Comparison of ENCODE assay signal across 13 cellular contexts in genomic region chr17:65698381-65699061, GRCh38.
DNase-seq lines count a peak whose midpoint lies in the region; ATAC-seq, FAIRE-seq and TF ChIP-seq lines count a peak whose summit lies in the region.
"Had no signal": no experiment of that assay in that cellular context is flagged by ENCODE, and none has a peak within 500 bp of the region (broad histone marks: within the 10 kb centered on the region; RNA-seq: fewer than 3 reads in every experiment).

No MANE protein-coding gene starts in this region.

- H3K4ac ChIP-seq in H9 (ENCODE audit: low read depth, low read length), result no peak overlapping the region

- H3K36me3 ChIP-seq in thoracic aorta, result no peaks in the 10 kb centered on the region
- H3K36me3 ChIP-seq in small intestine (ENCODE audit: control insufficient read depth in 2 of 2, insufficient read depth in 2 of 2, low read length in 2 of 2), result no peaks in the 10 kb centered on the region

- no peak for ATAC-seq in thoracic aorta (ENCODE audit: insufficient number of reproducible peaks, low FRiP score, low read depth)
- no peak for ATAC-seq in esophagus mucosa

- no CpG with 5 or more reads among the region's 11 CpGs for WGBS in H9 (ENCODE audit: extremely low coverage, insufficient read length, low lambda C conversion rate)
- 41 to 53% (median 48%) methylated on average over 11 of the region's 11 CpGs for WGBS in small intestine, 3 donors

- no peak overlapping the region for H3K23ac ChIP-seq in H9 (ENCODE audit: insufficient read length, low read depth, low read length)

- H3K9me3 ChIP-seq in H9 (ENCODE audit: control insufficient read depth, low read depth, low read length) (no peaks in the 10 kb centered on the region), thoracic aorta (no peaks in the 10 kb centered on the region), small intestine (ENCODE audit: control insufficient read depth, low read depth) (no peaks in the 10 kb centered on the region)
- H3K9me3 ChIP-seq: SJCRH30 had no signal

- no peak overlapping the region for H3K18ac ChIP-seq in H9 (ENCODE audit: insufficient read length, low read depth, low read length)

- CTCF ChIA-PET in activated CD4-positive, alpha-beta memory T cell treated with anti-CD3 and anti-CD28 coated beads for 36 hours (lab: Charles Lee), result no interaction called here

- no peak overlapping the region for H3K9ac ChIP-seq in H9 (ENCODE audit: extremely low read depth, insufficient read length, low read length)

- H2BK20ac ChIP-seq in H9 (ENCODE audit: low read depth, low read length, poor library complexity, severe bottlenecking), result no peak overlapping the region

- peak overlapping the region; percentile 2 to 54; a peak in 4 of 5 replicates for H3K4me3 Mint-ChIP-seq in H9
- H3K4me3 Mint-ChIP-seq in activated CD4-positive, alpha-beta memory T cell treated with anti-CD3 and anti-CD28 coated beads for 36 hours, result no peak overlapping the region
- H3K4me3 Mint-ChIP-seq: activated naive CD4-positive, alpha-beta T cell treated with anti-CD3 and anti-CD28 coated beads, Interleukin-2, amount 10 ng/mL, durations not matched to agents 7 days and 5 days had no signal

- no peak overlapping the region for H3T11ph ChIP-seq in H9 (ENCODE audit: low read length)

- no peaks in the 10 kb centered on the region for H4K20me1 ChIP-seq in H9 (ENCODE audit: control insufficient read depth, insufficient read depth, insufficient read length)

- no peaks in the 10 kb centered on the region for H3K79me2 ChIP-seq in H9 (ENCODE audit: insufficient read depth, low read length)

- FAIRE-seq in small intestine (lab: Jason Lieb, UNC), result no peak

- H2BK5ac ChIP-seq in H9 (ENCODE audit: insufficient read length, low read length), result no peak overlapping the region

- H3K4me3 ChIP-seq in thoracic aorta, result peak overlapping the region; percentile 54
- no peak overlapping the region for H3K4me3 ChIP-seq in small intestine (ENCODE audit: low read depth in 1 of 2, low read length in 2 of 2)
- H3K4me3 ChIP-seq: SJCRH30 had no signal

- peak overlapping the region; percentile 93 for H2AFZ ChIP-seq in H9 (ENCODE audit: low read length)

- peak overlapping the region; percentile 17 for H3K4me2 ChIP-seq in H9 (ENCODE audit: insufficient read depth, insufficient read length, low read length)

- peaks cover 48 to 54% of the 10 kb centered on the region in 2 experiments for H3K4me1 Mint-ChIP-seq in H9
- no peaks in the 10 kb centered on the region for H3K4me1 Mint-ChIP-seq in activated CD4-positive, alpha-beta memory T cell treated with anti-CD3 and anti-CD28 coated beads for 36 hours (ENCODE audit: low read depth)
- H3K4me1 Mint-ChIP-seq: activated naive CD4-positive, alpha-beta T cell treated with anti-CD3 and anti-CD28 coated beads, Interleukin-2, amount 10 ng/mL, durations not matched to agents 7 days and 5 days had no signal

- intact Hi-C loops in activated CD4-positive, alpha-beta memory T cell treated with anti-CD3 and anti-CD28 coated beads for 36 hours (cut with micrococcal nuclease), result no loop called here

- H3K56ac ChIP-seq in H9 (ENCODE audit: insufficient read length, low read depth, low read length), result no peak overlapping the region

- H4K5ac ChIP-seq in H9 (ENCODE audit: insufficient read length, low read depth, low read length), result no peak overlapping the region

- H3K27me3 Mint-ChIP-seq in H9 (ENCODE audit: low read depth), result peaks cover 7% of the 10 kb centered on the region
- peaks cover 2% of the 10 kb centered on the region for H3K27me3 Mint-ChIP-seq in activated CD4-positive, alpha-beta memory T cell treated with anti-CD3 and anti-CD28 coated beads for 36 hours

- no peak overlapping the region for H2BK12ac ChIP-seq in H9 (ENCODE audit: insufficient read length, low read depth, low read length)

- peaks cover 0 to 4% (median 3%) of the 10 kb centered on the region in 3 experiments; a peak in 4 of 7 replicates for H3K36me3 Mint-ChIP-seq in H9 (ENCODE audit: insufficient read depth in 1 of 3, low read depth in 3 of 3)
- H3K36me3 Mint-ChIP-seq in activated CD4-positive, alpha-beta memory T cell treated with anti-CD3 and anti-CD28 coated beads for 36 hours, result no peaks in the 10 kb centered on the region
- H3K36me3 Mint-ChIP-seq: activated naive CD4-positive, alpha-beta T cell treated with anti-CD3 and anti-CD28 coated beads, Interleukin-2, amount 10 ng/mL, durations not matched to agents 7 days and 5 days had no signal

- H3K9me3 Mint-ChIP-seq in H9, result no peaks in the 10 kb centered on the region; a peak in 2 of 5 replicates
- H3K9me3 Mint-ChIP-seq in activated CD4-positive, alpha-beta memory T cell treated with anti-CD3 and anti-CD28 coated beads for 36 hours, result no peaks in the 10 kb centered on the region
- H3K9me3 Mint-ChIP-seq: activated naive CD4-positive, alpha-beta T cell treated with anti-CD3 and anti-CD28 coated beads, Interleukin-2, amount 10 ng/mL, durations not matched to agents 7 days and 5 days had no signal

- H3K14ac ChIP-seq in H9 (ENCODE audit: insufficient read depth, low read length), result no peak overlapping the region

- H3K27me3 ChIP-seq in H9 (ENCODE audit: insufficient read depth, low read length) (no peaks in the 10 kb centered on the region), thoracic aorta (replicated peaks; ENCODE audit: insufficient read depth) (no peaks in the 10 kb centered on the region), small intestine (ENCODE audit: control insufficient read depth in 2 of 2, insufficient read depth in 2 of 2, low read length in 2 of 2) (no peaks in the 10 kb centered on the region)
- H3K27me3 ChIP-seq: SJCRH30 had no signal

- H3K79me1 ChIP-seq in H9 (ENCODE audit: insufficient read depth, low read depth, low read length, poor library complexity, severe bottlenecking), result no peaks in the 10 kb centered on the region

- TF ChIP-seq CTCF in H9 (conservative IDR thresholded peaks at IDR 0.05) (no peak), thoracic aorta (IDR thresholded peaks at IDR 0.05) (no peak)

- H2AK5ac ChIP-seq in H9 (ENCODE audit: insufficient read length, low read length), result no peak overlapping the region

- DNase-seq in H9, result no peak
- peak; percentile 84 for DNase-seq in astrocyte of the hippocampus (ENCODE audit: low read depth, low spot score)
- DNase-seq in islet precursor cell, result peak; percentile 80
- DNase-seq in thoracic aorta (ENCODE audit: low spot score), result no peak
- no peak for DNase-seq in small intestine
- DNase-seq in activated CD4-positive, alpha-beta memory T cell treated with anti-CD3 and anti-CD28 coated beads for 36 hours, result no peak
- DNase-seq: activated naive CD4-positive, alpha-beta T cell treated with anti-CD3 and anti-CD28 coated beads, Interleukin-2, amount 10 ng/mL, durations not matched to agents 7 days and 5 days; DMS53; Karpas-422; NCI-H446 treated with DMSO at 0.1 percent for 48 hours had no signal

- no peak overlapping the region for H4K8ac ChIP-seq in H9 (replicated peaks; ENCODE audit: insufficient read length, low read depth, low read length)

- H4K91ac ChIP-seq in H9 (ENCODE audit: insufficient read length, low read depth, low read length), result no peak overlapping the region

- peak overlapping the region; percentile 5 to 50 (median 17); a peak in 5 of 7 replicates for H3K27ac Mint-ChIP-seq in H9
- no peak overlapping the region for H3K27ac Mint-ChIP-seq in activated CD4-positive, alpha-beta memory T cell treated with anti-CD3 and anti-CD28 coated beads for 36 hours
- H3K27ac Mint-ChIP-seq: activated naive CD4-positive, alpha-beta T cell treated with anti-CD3 and anti-CD28 coated beads, Interleukin-2, amount 10 ng/mL, durations not matched to agents 7 days and 5 days had no signal

- no peaks in the 10 kb centered on the region for H3K23me2 ChIP-seq in H9 (ENCODE audit: insufficient read length, low read depth, low read length, poor library complexity, severe bottlenecking)

- H2BK120ac ChIP-seq in H9 (ENCODE audit: low read depth, low read length, poor library complexity, severe bottlenecking), result no peak overlapping the region

- H3K27ac ChIP-seq in H9 (ENCODE audit: insufficient read length, low read depth, low read length), result no peak overlapping the region
- peak overlapping the region in 1 of 2 donors; percentile 18 for H3K27ac ChIP-seq in thoracic aorta
- H3K27ac ChIP-seq in small intestine (ENCODE audit: low read depth in 1 of 2, low read length in 1 of 2), result no peak overlapping the region
- H3K27ac ChIP-seq: epithelial cell of prostate, SJCRH30 had no signal

- POLR2A ChIA-PET in activated CD4-positive, alpha-beta memory T cell treated with anti-CD3 and anti-CD28 coated beads for 36 hours (lab: Charles Lee), result no interaction called here

- no peak overlapping the region for H2BK15ac ChIP-seq in H9 (ENCODE audit: low read depth, low read length)

- H3K4me1 ChIP-seq in H9 (ENCODE audit: insufficient read depth, low read length) (peaks cover 8% of the 10 kb centered on the region; the same call in 1 of the 2 replicates), thoracic aorta (ENCODE audit: control insufficient read depth in 1 of 2, low read depth in 2 of 2) (peaks cover 7 to 13% of the 10 kb centered on the region in 2 donors), small intestine (ENCODE audit: control insufficient read depth in 2 of 2, insufficient read depth in 1 of 2, low read depth in 1 of 2, low read length in 1 of 2) (no peaks in the 10 kb centered on the region)

Comparison
In these comparisons a context has a peak if more than half of its experiments do, and no peak if none do; other contexts are left out.
1. DNase-seq: peak in astrocyte of the hippocampus (single experiment) and islet precursor cell (single experiment); none in H9 (single experiment), thoracic aorta (single experiment), small intestine (single experiment) and activated CD4-positive, alpha-beta memory T cell treated with anti-CD3 and anti-CD28 coated beads for 36 hours (single experiment).